ENCODE assay signal across 8 cellular contexts in genomic region chrX:135985123-135985973, GRCh38. TPM values are rescaled to one million over a fixed set of nuclear protein-coding genes. Genes with fewer than 3 reads are reported as not detected.
DNase-seq lines count a peak whose midpoint lies in the region; ATAC-seq and TF ChIP-seq lines count a peak whose summit lies in the region.

SLC9A6 (plus strand) TSS chrX:135985435; CDS start chrX:135985659, 224 bp downstream.

- DNase-seq in AG09319 (ENCODE audit: extremely low read depth, low read depth) = peak; percentile 11
- peak; percentile 13 for DNase-seq in NCI-H446 treated with DMSO at 0.1 percent for 48 hours (lab: John Stamatoyannopoulos, UW)
- DNase-seq in activated CD4-positive, alpha-beta T cell treated with anti-CD3 and anti-CD28 coated beads, Interleukin-2, amount 50 U/mL, for 24 hours (ENCODE audit: low read depth in 1 of 2, low spot score in 1 of 2) = peak; percentile 24 to 51
- DNase-seq in lower leg skin (ENCODE audit: low spot score in 2 of 2) = peak; percentile 58 to 93
- DNase-seq in stimulated activated CD4-positive, alpha-beta T cell treated with anti-CD3 and anti-CD28 coated beads, Interleukin-4, amount 100 ng/mL, for 4 hours = peak; percentile 59 to 69

- WGBS in lower leg skin, 2 donors = 0 to 49% methylated on average over 16 to 35 of the region's 69 CpGs

- intact Hi-C loops in lower leg skin (cut with DNase I; ENCODE audit: low total_unique reads) = no loop called here

- no peaks in the 10 kb centered on the region for H3K27me3 ChIP-seq in duodenal mucosa (ENCODE audit: control insufficient read depth in 1 of 2, insufficient read depth in 2 of 2, low read length in 2 of 2)

- H3K4me3 ChIP-seq in duodenal mucosa (ENCODE audit: low read depth in 1 of 2, low read length in 2 of 2) = peak within 1 kb of the TSS; percentile 76 to 86
- peak within 1 kb of the TSS; percentile 50 for H3K4me3 ChIP-seq in lower leg skin (ENCODE audit: low read depth, poor library complexity, severe bottlenecking)

- ATAC-seq in GM18907 (IDR thresholded peaks at IDR 0.05; ENCODE audit: unreplicated experiment) = peak; percentile 90
- ATAC-seq in HG03135 (IDR thresholded peaks at IDR 0.05; ENCODE audit: unreplicated experiment) = peak; percentile 86

- H3K9me3 ChIP-seq in duodenal mucosa (ENCODE audit: control insufficient read depth in 1 of 2, low read length in 2 of 2) = no peaks in the 10 kb centered on the region

- peaks cover 6 to 10% of the 10 kb centered on the region in 2 donors for H3K4me1 ChIP-seq in duodenal mucosa (ENCODE audit: control insufficient read depth in 1 of 2, insufficient read depth in 2 of 2, low read length in 2 of 2)

- peak within 1 kb of the TSS; percentile 79 to 82 for H3K9ac ChIP-seq in duodenal mucosa (ENCODE audit: low read depth in 1 of 2, low read length in 2 of 2)

- no peak for TF ChIP-seq CTCF in AG09319 (IDR thresholded peaks at IDR 0.05; ENCODE audit: low read depth, low read length)
- no peak for TF ChIP-seq CTCF in lower leg skin (IDR thresholded peaks at IDR 0.05)

- TF ChIP-seq POLR2A in lower leg skin (IDR thresholded peaks at IDR 0.05) = no peak

- H3K27ac ChIP-seq in duodenal mucosa (ENCODE audit: low read depth, low read length) = no peak within 1 kb of the TSS

- H3K36me3 ChIP-seq in duodenal mucosa (ENCODE audit: control insufficient read depth in 1 of 2, insufficient read depth in 2 of 2, low read length in 2 of 2) = no peaks in the 10 kb centered on the region

RNA-seq across cellular contexts. Expression of gene SLC9A6, which starts in this region (rescaled TPM):
- total RNA-seq in lower leg skin = 10 to 100 TPM; 11.6 to 18.1 (median 17.2) TPM

Comparison
In these comparisons a context has a peak if more than half of its experiments do, and no peak if none do; other contexts are left out.
1. DNase-seq: peak in every context shown above with its lines; median percentile 76 in lower leg skin; 64 in stimulated activated CD4-positive, alpha-beta T cell treated with anti-CD3 and anti-CD28 coated beads, Interleukin-4, amount 100 ng/mL, for 4 hours; 38 in activated CD4-positive, alpha-beta T cell treated with anti-CD3 and anti-CD28 coated beads, Interleukin-2, amount 50 U/mL, for 24 hours; 13 in NCI-H446 treated with DMSO at 0.1 percent for 48 hours; 11 in AG09319.